Comparison of ENCODE assay signal across 18 cellular contexts in the genomic region with DNA sequence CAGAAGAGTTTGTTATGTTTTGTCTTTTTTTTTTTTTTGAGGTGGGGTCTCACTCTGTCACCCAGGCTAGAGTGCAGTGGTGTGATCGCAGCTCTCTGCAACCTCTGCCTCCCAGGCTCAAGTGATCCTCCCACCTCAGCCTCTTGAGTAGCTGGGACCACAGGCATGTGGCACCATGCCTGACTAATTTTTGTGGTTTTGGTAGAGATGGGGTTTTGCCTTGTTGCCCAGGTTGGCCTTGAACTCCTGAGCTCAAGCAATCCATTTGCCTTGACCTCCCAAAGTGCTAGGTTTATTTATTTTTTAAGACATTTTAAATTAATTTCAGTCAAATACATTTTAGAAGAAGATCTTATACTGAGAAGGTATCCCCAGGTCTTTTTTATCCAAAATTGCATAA.
"Had no signal": no experiment of that assay in that cellular context is flagged by ENCODE, and none has a peak within 500 bp of the region (broad histone marks: within the 10 kb centered on the region; RNA-seq: fewer than 3 reads in every experiment).

No MANE protein-coding gene starts in this region.

- H3K27ac ChIP-seq: brain microvascular endothelial cell, esophagus muscularis mucosa, heart left ventricle, left ventricle myocardium inferior, psoas muscle had no signal

- ATAC-seq: heart left ventricle, psoas muscle, sciatic nerve, T-helper 17 cell had no signal

- H3K27me3 ChIP-seq: brain microvascular endothelial cell, esophagus muscularis mucosa, heart left ventricle had no signal

- H3K9me3 ChIP-seq: esophagus muscularis mucosa, left ventricle myocardium inferior, psoas muscle had no signal

- DNase-seq: activated B cell treated with CpG ODN at 0.5 μM for 24 hours; activated CD4-positive, alpha-beta T cell treated with anti-CD3 and anti-CD28 coated beads, Interleukin-2, amount 10 ng/mL, durations not matched to agents 7 days and 5 days; activated CD8-positive, alpha-beta memory T cell treated with anti-CD3 and anti-CD28 coated beads for 24 hours; activated naive CD4-positive, alpha-beta T cell treated with Interleukin-2 at 50 U/mL for 16 hours; brain microvascular endothelial cell; foreskin melanocyte; heart left ventricle; left ventricle myocardium inferior; mesendoderm; nephron progenitor cell; psoas muscle; stimulated activated CD4-positive, alpha-beta T cell treated with anti-CD3 and anti-CD28 coated beads, Interleukin-2, amount 100 ng/mL, for 24 hours; stimulated activated naive CD4-positive, alpha-beta T cell; substantia nigra; T-helper 17 cell had no signal

- H3K36me3 ChIP-seq: brain microvascular endothelial cell, esophagus muscularis mucosa, heart left ventricle, left ventricle myocardium inferior had no signal

- H3K4me3 ChIP-seq: esophagus muscularis mucosa, heart left ventricle, left ventricle myocardium inferior, psoas muscle had no signal

- FAIRE-seq: islet of Langerhans had no signal

- H3K4me1 ChIP-seq: esophagus muscularis mucosa, left ventricle myocardium inferior, psoas muscle had no signal
